ENCODE assay signal across 1 cellular context in the genomic region with DNA sequence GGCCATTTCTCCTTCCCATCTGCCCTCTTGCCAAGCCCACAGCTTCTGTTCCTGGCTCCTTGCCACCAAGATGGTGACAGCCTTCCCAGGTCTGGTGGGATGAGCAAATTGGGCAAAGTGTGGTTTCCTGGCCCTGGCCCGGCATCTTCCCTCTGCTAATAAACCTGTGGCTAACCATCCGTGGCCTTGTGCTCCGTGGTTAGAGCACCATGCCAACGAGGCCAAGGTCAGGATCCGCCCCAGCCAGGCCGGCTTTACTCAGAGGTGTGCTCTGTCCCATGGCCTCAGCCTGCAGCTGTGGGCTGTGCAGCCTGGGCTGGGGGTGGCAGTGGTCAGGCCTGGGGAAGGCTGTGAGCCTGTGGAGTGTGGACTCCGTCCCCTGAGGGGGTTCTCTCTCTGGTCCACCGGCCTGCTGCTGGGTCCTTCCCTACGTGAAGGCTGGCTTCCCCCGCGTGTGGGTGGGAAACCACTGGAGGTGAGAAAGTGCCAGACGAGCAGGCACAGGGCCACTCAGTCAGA.
TF ChIP-seq lines count a peak whose summit lies in the region.

No MANE protein-coding gene starts in this region.

TF ChIP-seq in HepG2, 621 proteins besides CTCF, POLR2A, EP300 and RAD21 (continued from another document and continues in another):
- TF ChIP-seq, protein P1, sequence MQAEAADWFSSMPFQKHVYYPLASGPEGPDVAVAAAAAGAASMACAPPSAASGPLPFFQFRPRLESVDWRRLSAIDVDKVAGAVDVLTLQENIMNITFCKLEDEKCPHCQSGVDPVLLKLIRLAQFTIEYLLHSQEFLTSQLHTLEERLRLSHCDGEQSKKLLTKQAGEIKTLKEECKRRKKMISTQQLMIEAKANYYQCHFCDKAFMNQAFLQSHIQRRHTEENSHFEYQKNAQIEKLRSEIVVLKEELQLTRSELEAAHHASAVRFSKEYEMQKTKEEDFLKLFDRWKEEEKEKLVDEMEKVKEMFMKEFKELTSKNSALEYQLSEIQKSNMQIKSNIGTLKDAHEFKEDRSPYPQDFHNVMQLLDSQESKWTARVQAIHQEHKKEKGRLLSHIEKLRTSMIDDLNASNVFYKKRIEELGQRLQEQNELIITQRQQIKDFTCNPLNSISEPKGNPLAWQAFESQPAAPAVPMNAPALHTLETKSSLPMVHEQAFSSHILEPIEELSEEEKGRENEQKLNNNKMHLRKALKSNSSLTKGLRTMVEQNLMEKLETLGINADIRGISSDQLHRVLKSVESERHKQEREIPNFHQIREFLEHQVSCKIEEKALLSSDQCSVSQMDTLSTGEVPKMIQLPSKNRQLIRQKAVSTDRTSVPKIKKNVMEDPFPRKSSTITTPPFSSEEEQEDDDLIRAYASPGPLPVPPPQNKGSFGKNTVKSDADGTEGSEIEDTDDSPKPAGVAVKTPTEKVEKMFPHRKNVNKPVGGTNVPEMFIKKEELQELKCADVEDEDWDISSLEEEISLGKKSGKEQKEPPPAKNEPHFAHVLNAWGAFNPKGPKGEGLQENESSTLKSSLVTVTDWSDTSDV (CRISPR knock-in tag; IDR thresholded peaks at IDR 0.05): no peak
- TF ChIP-seq WIZ (CRISPR knock-in tag; IDR thresholded peaks at IDR 0.05): peak; percentile 28; the same call in 1 of the 2 replicates
- TF ChIP-seq MYC (CRISPR knock-in tag; IDR thresholded peaks at IDR 0.05; ENCODE audit: borderline replicate concordance): peak; percentile 71
- TF ChIP-seq GLI4 (CRISPR knock-in tag; IDR thresholded peaks at IDR 0.05; ENCODE audit: borderline replicate concordance): no peak
- TF ChIP-seq MXI1 (IDR thresholded peaks at IDR 0.05; ENCODE audit: borderline replicate concordance, low read depth, low read length): no peak
- TF ChIP-seq, protein P2, sequence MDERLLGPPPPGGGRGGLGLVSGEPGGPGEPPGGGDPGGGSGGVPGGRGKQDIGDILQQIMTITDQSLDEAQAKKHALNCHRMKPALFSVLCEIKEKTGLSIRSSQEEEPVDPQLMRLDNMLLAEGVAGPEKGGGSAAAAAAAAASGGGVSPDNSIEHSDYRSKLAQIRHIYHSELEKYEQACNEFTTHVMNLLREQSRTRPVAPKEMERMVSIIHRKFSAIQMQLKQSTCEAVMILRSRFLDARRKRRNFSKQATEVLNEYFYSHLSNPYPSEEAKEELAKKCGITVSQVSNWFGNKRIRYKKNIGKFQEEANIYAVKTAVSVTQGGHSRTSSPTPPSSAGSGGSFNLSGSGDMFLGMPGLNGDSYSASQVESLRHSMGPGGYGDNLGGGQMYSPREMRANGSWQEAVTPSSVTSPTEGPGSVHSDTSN (CRISPR knock-in tag; IDR thresholded peaks at IDR 0.05): no peak
- TF ChIP-seq, protein P3, sequence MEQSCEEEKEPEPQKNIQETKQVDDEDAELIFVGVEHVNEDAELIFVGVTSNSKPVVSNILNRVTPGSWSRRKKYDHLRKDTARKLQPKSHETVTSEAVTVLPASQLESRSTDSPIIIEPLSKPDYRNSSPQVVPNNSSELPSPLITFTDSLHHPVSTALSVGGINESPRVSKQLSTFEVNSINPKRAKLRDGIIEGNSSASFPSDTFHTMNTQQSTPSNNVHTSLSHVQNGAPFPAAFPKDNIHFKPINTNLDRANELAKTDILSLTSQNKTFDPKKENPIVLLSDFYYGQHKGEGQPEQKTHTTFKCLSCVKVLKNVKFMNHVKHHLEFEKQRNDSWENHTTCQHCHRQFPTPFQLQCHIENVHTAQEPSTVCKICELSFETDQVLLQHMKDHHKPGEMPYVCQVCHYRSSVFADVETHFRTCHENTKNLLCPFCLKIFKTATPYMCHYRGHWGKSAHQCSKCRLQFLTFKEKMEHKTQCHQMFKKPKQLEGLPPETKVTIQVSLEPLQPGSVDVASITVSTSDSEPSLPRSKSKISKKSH (CRISPR knock-in tag; IDR thresholded peaks at IDR 0.05; ENCODE audit: borderline replicate concordance): no peak
- TF ChIP-seq, protein P4, sequence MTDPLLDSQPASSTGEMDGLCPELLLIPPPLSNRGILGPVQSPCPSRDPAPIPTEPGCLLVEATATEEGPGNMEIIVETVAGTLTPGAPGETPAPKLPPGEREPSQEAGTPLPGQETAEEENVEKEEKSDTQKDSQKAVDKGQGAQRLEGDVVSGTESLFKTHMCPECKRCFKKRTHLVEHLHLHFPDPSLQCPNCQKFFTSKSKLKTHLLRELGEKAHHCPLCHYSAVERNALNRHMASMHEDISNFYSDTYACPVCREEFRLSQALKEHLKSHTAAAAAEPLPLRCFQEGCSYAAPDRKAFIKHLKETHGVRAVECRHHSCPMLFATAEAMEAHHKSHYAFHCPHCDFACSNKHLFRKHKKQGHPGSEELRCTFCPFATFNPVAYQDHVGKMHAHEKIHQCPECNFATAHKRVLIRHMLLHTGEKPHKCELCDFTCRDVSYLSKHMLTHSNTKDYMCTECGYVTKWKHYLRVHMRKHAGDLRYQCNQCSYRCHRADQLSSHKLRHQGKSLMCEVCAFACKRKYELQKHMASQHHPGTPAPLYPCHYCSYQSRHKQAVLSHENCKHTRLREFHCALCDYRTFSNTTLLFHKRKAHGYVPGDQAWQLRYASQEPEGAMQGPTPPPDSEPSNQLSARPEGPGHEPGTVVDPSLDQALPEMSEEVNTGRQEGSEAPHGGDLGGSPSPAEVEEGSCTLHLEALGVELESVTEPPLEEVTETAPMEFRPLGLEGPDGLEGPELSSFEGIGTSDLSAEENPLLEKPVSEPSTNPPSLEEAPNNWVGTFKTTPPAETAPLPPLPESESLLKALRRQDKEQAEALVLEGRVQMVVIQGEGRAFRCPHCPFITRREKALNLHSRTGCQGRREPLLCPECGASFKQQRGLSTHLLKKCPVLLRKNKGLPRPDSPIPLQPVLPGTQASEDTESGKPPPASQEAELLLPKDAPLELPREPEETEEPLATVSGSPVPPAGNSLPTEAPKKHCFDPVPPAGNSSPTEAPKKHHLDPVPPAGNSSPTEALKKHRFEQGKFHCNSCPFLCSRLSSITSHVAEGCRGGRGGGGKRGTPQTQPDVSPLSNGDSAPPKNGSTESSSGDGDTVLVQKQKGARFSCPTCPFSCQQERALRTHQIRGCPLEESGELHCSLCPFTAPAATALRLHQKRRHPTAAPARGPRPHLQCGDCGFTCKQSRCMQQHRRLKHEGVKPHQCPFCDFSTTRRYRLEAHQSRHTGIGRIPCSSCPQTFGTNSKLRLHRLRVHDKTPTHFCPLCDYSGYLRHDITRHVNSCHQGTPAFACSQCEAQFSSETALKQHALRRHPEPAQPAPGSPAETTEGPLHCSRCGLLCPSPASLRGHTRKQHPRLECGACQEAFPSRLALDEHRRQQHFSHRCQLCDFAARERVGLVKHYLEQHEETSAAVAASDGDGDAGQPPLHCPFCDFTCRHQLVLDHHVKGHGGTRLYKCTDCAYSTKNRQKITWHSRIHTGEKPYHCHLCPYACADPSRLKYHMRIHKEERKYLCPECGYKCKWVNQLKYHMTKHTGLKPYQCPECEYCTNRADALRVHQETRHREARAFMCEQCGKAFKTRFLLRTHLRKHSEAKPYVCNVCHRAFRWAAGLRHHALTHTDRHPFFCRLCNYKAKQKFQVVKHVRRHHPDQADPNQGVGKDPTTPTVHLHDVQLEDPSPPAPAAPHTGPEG (CRISPR knock-in tag; IDR thresholded peaks at IDR 0.05): no peak
- no peak for TF ChIP-seq ZNF792 (CRISPR knock-in tag; IDR thresholded peaks at IDR 0.05)
- TF ChIP-seq, protein P5, sequence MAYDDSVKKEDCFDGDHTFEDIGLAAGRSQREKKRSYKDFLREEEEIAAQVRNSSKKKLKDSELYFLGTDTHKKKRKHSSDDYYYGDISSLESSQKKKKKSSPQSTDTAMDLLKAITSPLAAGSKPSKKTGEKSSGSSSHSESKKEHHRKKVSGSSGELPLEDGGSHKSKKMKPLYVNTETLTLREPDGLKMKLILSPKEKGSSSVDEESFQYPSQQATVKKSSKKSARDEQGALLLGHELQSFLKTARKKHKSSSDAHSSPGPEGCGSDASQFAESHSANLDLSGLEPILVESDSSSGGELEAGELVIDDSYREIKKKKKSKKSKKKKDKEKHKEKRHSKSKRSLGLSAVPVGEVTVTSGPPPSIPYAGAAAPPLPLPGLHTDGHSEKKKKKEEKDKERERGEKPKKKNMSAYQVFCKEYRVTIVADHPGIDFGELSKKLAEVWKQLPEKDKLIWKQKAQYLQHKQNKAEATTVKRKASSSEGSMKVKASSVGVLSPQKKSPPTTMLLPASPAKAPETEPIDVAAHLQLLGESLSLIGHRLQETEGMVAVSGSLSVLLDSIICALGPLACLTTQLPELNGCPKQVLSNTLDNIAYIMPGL (CRISPR knock-in tag; IDR thresholded peaks at IDR 0.05; ENCODE audit: borderline replicate concordance in 1 of 2, low read depth in 1 of 2): no peak
- TF ChIP-seq, protein P6, sequence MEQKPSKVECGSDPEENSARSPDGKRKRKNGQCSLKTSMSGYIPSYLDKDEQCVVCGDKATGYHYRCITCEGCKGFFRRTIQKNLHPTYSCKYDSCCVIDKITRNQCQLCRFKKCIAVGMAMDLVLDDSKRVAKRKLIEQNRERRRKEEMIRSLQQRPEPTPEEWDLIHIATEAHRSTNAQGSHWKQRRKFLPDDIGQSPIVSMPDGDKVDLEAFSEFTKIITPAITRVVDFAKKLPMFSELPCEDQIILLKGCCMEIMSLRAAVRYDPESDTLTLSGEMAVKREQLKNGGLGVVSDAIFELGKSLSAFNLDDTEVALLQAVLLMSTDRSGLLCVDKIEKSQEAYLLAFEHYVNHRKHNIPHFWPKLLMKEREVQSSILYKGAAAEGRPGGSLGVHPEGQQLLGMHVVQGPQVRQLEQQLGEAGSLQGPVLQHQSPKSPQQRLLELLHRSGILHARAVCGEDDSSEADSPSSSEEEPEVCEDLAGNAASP (CRISPR knock-in tag; IDR thresholded peaks at IDR 0.05; ENCODE audit: borderline replicate concordance): peak; percentile 76; the same call in 1 of the 2 replicates
- no peak for TF ChIP-seq ZNF556 (CRISPR knock-in tag; IDR thresholded peaks at IDR 0.05; ENCODE audit: borderline replicate concordance)
- TF ChIP-seq, protein P7, sequence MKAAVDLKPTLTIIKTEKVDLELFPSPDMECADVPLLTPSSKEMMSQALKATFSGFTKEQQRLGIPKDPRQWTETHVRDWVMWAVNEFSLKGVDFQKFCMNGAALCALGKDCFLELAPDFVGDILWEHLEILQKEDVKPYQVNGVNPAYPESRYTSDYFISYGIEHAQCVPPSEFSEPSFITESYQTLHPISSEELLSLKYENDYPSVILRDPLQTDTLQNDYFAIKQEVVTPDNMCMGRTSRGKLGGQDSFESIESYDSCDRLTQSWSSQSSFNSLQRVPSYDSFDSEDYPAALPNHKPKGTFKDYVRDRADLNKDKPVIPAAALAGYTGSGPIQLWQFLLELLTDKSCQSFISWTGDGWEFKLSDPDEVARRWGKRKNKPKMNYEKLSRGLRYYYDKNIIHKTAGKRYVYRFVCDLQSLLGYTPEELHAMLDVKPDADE (CRISPR knock-in tag; IDR thresholded peaks at IDR 0.05): no peak
- TF ChIP-seq, protein P8, sequence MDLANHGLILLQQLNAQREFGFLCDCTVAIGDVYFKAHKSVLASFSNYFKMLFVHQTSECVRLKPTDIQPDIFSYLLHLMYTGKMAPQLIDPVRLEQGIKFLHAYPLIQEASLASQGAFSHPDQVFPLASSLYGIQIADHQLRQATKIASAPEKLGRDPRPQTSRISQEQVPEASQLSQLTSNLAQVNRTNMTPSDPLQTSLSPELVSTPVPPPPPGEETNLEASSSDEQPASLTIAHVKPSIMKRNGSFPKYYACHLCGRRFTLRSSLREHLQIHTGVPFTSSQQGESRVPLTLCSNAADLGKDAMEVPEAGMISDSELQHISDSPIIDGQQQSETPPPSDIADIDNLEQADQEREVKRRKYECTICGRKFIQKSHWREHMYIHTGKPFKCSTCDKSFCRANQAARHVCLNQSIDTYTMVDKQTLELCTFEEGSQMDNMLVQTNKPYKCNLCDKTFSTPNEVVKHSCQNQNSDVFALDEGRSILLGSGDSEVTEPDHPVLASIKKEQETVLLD (CRISPR knock-in tag; IDR thresholded peaks at IDR 0.05; ENCODE audit: low read depth): no peak
- TF ChIP-seq ZNF816 (CRISPR knock-in tag; IDR thresholded peaks at IDR 0.05; ENCODE audit: borderline replicate concordance): no peak
- TF ChIP-seq, protein P9, sequence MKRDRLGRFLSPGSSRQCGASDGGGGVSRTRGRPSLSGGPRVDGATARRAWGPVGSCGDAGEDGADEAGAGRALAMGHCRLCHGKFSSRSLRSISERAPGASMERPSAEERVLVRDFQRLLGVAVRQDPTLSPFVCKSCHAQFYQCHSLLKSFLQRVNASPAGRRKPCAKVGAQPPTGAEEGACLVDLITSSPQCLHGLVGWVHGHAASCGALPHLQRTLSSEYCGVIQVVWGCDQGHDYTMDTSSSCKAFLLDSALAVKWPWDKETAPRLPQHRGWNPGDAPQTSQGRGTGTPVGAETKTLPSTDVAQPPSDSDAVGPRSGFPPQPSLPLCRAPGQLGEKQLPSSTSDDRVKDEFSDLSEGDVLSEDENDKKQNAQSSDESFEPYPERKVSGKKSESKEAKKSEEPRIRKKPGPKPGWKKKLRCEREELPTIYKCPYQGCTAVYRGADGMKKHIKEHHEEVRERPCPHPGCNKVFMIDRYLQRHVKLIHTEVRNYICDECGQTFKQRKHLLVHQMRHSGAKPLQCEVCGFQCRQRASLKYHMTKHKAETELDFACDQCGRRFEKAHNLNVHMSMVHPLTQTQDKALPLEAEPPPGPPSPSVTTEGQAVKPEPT (CRISPR knock-in tag; IDR thresholded peaks at IDR 0.05; ENCODE audit: low read depth): peak; percentile 35; the same call in 1 of the 2 replicates
- TF ChIP-seq KDM2A (CRISPR knock-in tag; IDR thresholded peaks at IDR 0.05; ENCODE audit: borderline replicate concordance, low read depth): peak; percentile 50; the same call in 1 of the 2 replicates
- no peak for TF ChIP-seq CEBPB (IDR thresholded peaks at IDR 0.05; ENCODE audit: borderline replicate concordance, low read depth, low read length)
- no peak for TF ChIP-seq ADNP (CRISPR knock-in tag; IDR thresholded peaks at IDR 0.05)
- TF ChIP-seq SYNCRIP (IDR thresholded peaks at IDR 0.05; ENCODE audit: insufficient read depth, low read depth, low read length): no peak
- TF ChIP-seq ZMYM4 (CRISPR knock-in tag; IDR thresholded peaks at IDR 0.05): peak; percentile 69; the same call in 1 of the 2 replicates
- TF ChIP-seq, protein P10, sequence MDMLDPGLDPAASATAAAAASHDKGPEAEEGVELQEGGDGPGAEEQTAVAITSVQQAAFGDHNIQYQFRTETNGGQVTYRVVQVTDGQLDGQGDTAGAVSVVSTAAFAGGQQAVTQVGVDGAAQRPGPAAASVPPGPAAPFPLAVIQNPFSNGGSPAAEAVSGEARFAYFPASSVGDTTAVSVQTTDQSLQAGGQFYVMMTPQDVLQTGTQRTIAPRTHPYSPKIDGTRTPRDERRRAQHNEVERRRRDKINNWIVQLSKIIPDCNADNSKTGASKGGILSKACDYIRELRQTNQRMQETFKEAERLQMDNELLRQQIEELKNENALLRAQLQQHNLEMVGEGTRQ (IDR thresholded peaks at IDR 0.05; ENCODE audit: low read depth, low read length): no peak
- TF ChIP-seq, protein P10 (CRISPR knock-in tag; IDR thresholded peaks at IDR 0.05; ENCODE audit: borderline replicate concordance): no peak
- no peak for TF ChIP-seq SMAD1 (CRISPR knock-in tag; IDR thresholded peaks at IDR 0.05; ENCODE audit: borderline replicate concordance, low read depth)
- TF ChIP-seq EEA1 (CRISPR knock-in tag; IDR thresholded peaks at IDR 0.05; ENCODE audit: borderline replicate concordance): 0 out of 2 replicates have a peak, but pooled peaks have one; percentile 78
- no peak for TF ChIP-seq ZNF747 (CRISPR knock-in tag; IDR thresholded peaks at IDR 0.05; ENCODE audit: borderline replicate concordance)
- TF ChIP-seq NFIB (CRISPR knock-in tag; IDR thresholded peaks at IDR 0.05; ENCODE audit: borderline replicate concordance): no peak
- TF ChIP-seq PHF5A (CRISPR knock-in tag; IDR thresholded peaks at IDR 0.05; ENCODE audit: low read depth, unreplicated experiment): no peak
- TF ChIP-seq ZNF292 (CRISPR knock-in tag; IDR thresholded peaks at IDR 0.05; ENCODE audit: borderline replicate concordance, low read depth): peak; percentile 76; the same call in 1 of the 2 replicates
